Comparison of ENCODE assay signal across 8 cellular contexts in the genomic region with DNA sequence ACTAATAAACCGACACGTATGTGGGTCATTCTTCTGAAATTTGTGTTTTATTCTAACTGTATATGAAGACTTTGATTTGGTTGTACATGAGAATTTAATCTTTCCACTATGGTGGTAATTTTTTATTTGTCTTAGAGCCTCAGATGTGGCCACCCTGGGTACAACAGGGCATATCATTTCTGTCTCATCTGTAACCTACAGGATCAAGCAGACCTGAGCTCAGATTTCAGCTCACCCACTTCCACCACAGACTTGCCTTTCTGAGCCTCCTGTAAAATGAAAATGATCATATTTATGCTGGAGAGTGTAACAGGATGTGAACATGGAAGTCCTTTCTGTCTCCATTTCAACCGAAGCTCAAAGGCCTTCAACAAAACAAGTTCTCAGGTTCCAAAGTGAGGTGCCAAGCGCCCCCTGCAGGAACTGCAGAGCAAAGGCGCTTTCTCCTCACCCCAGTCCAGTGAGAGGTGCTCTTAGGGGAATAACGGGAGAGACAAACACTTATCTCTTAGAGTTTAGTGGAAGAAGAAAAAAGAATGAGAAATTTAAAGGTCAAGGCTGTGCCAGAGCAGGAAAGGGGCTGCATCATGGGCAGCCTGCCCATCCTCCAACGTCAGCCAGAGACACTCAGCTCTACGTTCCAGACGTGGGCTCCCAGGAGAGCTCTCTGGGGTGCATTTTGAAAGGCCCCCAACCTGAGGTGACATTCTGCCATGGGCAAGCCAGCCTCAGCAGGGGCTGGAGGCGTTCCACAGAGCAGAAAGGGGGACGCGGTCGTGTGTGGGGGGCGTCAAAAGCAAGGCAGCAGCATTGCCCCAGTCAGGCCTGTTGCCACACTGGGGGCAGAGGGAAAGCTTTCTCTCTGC. TPM values are rescaled to one million over a fixed set of nuclear protein-coding genes. Genes with fewer than 3 reads are reported as not detected.
DNase-seq lines count a peak whose midpoint lies in the region; ATAC-seq lines count a peak whose summit lies in the region.

No MANE protein-coding gene starts in this region.

- H3K4me3 Mint-ChIP-seq in immature natural killer cell, result no peak overlapping the region

- H3K27me3 Mint-ChIP-seq in immature natural killer cell (ENCODE audit: low read depth in 3 of 3), result peaks cover 0 to 1% (median 1%) of the 10 kb centered on the region in 3 donors

- H3K36me3 Mint-ChIP-seq in immature natural killer cell, result no peaks in the 10 kb centered on the region

- H3K4me1 Mint-ChIP-seq in immature natural killer cell, result no peaks in the 10 kb centered on the region

- DNase-seq in activated gamma-delta T cell treated with Interleukin-2 at 50 U/mL for 16 hours (peak; percentile 20), activated gamma-delta T cell (lab: John Stamatoyannopoulos, UW) (no peak), Kasumi-1 (lab: John Stamatoyannopoulos, UW) (peak; percentile 64 to 73), SHP77 treated with DMSO at 0.1 percent for 48 hours (lab: John Stamatoyannopoulos, UW) (peak; percentile 58), immature natural killer cell (peak; percentile 11 to 21 (median 16))
- DNase-seq in activated naive CD4-positive, alpha-beta T cell treated with anti-CD3 and anti-CD28 coated beads, Interleukin-2, amount 50 U/mL, for 16 hours, result peak; percentile 39
- peak; percentile 52 to 68 for DNase-seq in stimulated activated CD4-positive, alpha-beta T cell treated with anti-CD3 and anti-CD28 coated beads, Interleukin-2, amount 100 ng/mL, for 24 hours

- H3K9me3 Mint-ChIP-seq in immature natural killer cell, result no peaks in the 10 kb centered on the region

- no peak overlapping the region for H3K27ac Mint-ChIP-seq in immature natural killer cell

- no peak for ATAC-seq in HG03097 (IDR thresholded peaks at IDR 0.05; ENCODE audit: low FRiP score, unreplicated experiment)

RNA-seq across cellular contexts. Expression of a gene that starts 23.1 kb away (rescaled TPM):
- polyA plus RNA-seq in immature natural killer cell, result under 1 TPM in 2 of 3 donors, not detected in 1; 0.28 to 0.48 TPM

RNA-seq across cellular contexts. Expression of a gene that starts 30.4 kb away (rescaled TPM):
- 10 to 100 TPM in 1 of 3 donors, 1 to 10 TPM in 2; 7.7 to 17.8 (median 7.9) TPM for polyA plus RNA-seq in immature natural killer cell
